8 cellular contexts compared by ENCODE assay signal in genomic region chr9:21160178-21160577, GRCh38. TPM values are rescaled to one million over a fixed set of nuclear protein-coding genes. Genes with fewer than 3 reads are reported as not detected.
DNase-seq lines count a peak whose midpoint lies in the region; ATAC-seq, FAIRE-seq and TF ChIP-seq lines count a peak whose summit lies in the region.

No MANE protein-coding gene starts in this region.

- TF ChIP-seq EP300 in stomach (IDR thresholded peaks at IDR 0.05), result no peak

- ATAC-seq in GM21515 (IDR thresholded peaks at IDR 0.05; ENCODE audit: unreplicated experiment), result peak; percentile 93
- ATAC-seq in heart right ventricle, result no peak

- TF ChIP-seq CTCF in GM10248 (IDR thresholded peaks at IDR 0.05; ENCODE audit: control extremely low read depth, extremely low read depth, low read depth, missing control alignments), result no peak
- no peak for TF ChIP-seq CTCF in KMS-11 (conservative IDR thresholded peaks at IDR 0.05; ENCODE audit: low read depth, low read length)
- TF ChIP-seq CTCF in endothelial cell of umbilical vein (IDR thresholded peaks at IDR 0.05; ENCODE audit: extremely low read depth in 1 of 2, insufficient read depth in 1 of 2, low read depth in 1 of 2, low read length in 2 of 2), result no peak
- no peak for TF ChIP-seq CTCF in heart right ventricle (IDR thresholded peaks at IDR 0.05)
- TF ChIP-seq CTCF in adrenal gland (IDR thresholded peaks at IDR 0.05), result no peak
- no peak for TF ChIP-seq CTCF in stomach (IDR thresholded peaks at IDR 0.05)

- H3K9ac ChIP-seq in KMS-11, result no peak overlapping the region
- no peak overlapping the region for H3K9ac ChIP-seq in endothelial cell of umbilical vein (replicated peaks; ENCODE audit: extremely low read depth, insufficient read depth, low read length)

- no peak for FAIRE-seq in endothelial cell of umbilical vein (lab: Jason Lieb, UNC)

- BruUV-seq in endothelial cell of umbilical vein (replicated peaks; lab: Mats Ljungman, UMichigan), result no TSS peak

- POLR2A ChIA-PET in GM10248 (lab: Yijun Ruan, JAX) (no interaction called here), endothelial cell of umbilical vein (lab: Charles Lee) (no interaction called here)

- H2AFZ ChIP-seq in KMS-11 (ENCODE audit: low read depth), result no peak overlapping the region
- H2AFZ ChIP-seq in endothelial cell of umbilical vein (ENCODE audit: low read depth, low read length), result no peak overlapping the region

- 0 out of 2 replicates have a peak overlapping the region, but pooled peaks have one; percentile 23 for H3K4me2 ChIP-seq in KMS-11
- peak overlapping the region; percentile 2 for H3K4me2 ChIP-seq in endothelial cell of umbilical vein (ENCODE audit: insufficient read depth, low read length)

- peak; percentile 24 for DNase-seq in GM10248 (ENCODE audit: extremely low spot score)
- peak; percentile 18 for DNase-seq in endothelial cell of umbilical vein (ENCODE audit: low read depth, low spot score)
- DNase-seq in heart right ventricle, result no peak
- no peak for DNase-seq in adrenal gland
- no peak for DNase-seq in NCI-H128 (lab: John Stamatoyannopoulos, UW; ENCODE audit: unreplicated experiment)
- DNase-seq in stomach, result no peak

- no peak overlapping the region for H3K4me3 ChIP-seq in KMS-11 (IDR thresholded peaks at IDR 0.05; ENCODE audit: insufficient read depth, low read depth, low read length)
- no peak overlapping the region for H3K4me3 ChIP-seq in endothelial cell of umbilical vein (replicated peaks in 1 of 3; ENCODE audit: insufficient read depth in 1 of 3, low read depth in 1 of 3, low read length in 3 of 3)
- no peak overlapping the region for H3K4me3 ChIP-seq in heart right ventricle
- H3K4me3 ChIP-seq in adrenal gland, result no peak overlapping the region
- H3K4me3 ChIP-seq in stomach, result no peak overlapping the region

- WGBS in heart right ventricle, 2 donors, result 26 to 32% methylated on average over 1 of the region's 1 CpG
- WGBS in adrenal gland, 4 donors, result 4 to 16% (median 8%) methylated on average over 1 of the region's 1 CpG
- WGBS in stomach, 5 donors, result 0 to 11% (median 5%) methylated on average over 1 of the region's 1 CpG

- no peak overlapping the region for H3K27ac ChIP-seq in KMS-11
- no peak overlapping the region for H3K27ac ChIP-seq in endothelial cell of umbilical vein (ENCODE audit: insufficient read depth, low read depth, low read length)
- no peak overlapping the region for H3K27ac ChIP-seq in heart right ventricle
- no peak overlapping the region for H3K27ac ChIP-seq in adrenal gland
- H3K27ac ChIP-seq in stomach, result no peak overlapping the region

- H4K20me1 ChIP-seq in KMS-11 (ENCODE audit: insufficient read depth) (no peaks in the 10 kb centered on the region), endothelial cell of umbilical vein (replicated peaks; ENCODE audit: control insufficient read depth, extremely low read depth, insufficient read depth, low read length) (no peaks in the 10 kb centered on the region)

- intact Hi-C loops in endothelial cell of umbilical vein (cut with micrococcal nuclease) (no loop called here), heart right ventricle (cut with DNase I) (loop anchor here in 1 of 10 donors (10.0 kb wide), 1 partner anchor 1495 kb away; no protein-coding TSS in a partner anchor), adrenal gland (cut with DNase I) (no loop called here), stomach (cut with DNase I; ENCODE audit: low total_unique reads) (no loop called here)

- H3K27me3 ChIP-seq in KMS-11 (ENCODE audit: insufficient read depth, low read depth) (no peaks in the 10 kb centered on the region), endothelial cell of umbilical vein (ENCODE audit: control insufficient read depth in 2 of 2, insufficient read depth in 2 of 2, low read length in 2 of 2) (peaks cover 0 to 4% of the 10 kb centered on the region in 2 experiments), heart right ventricle (no peaks in the 10 kb centered on the region), adrenal gland (no peaks in the 10 kb centered on the region), stomach (no peaks in the 10 kb centered on the region)

- H3K36me3 ChIP-seq in KMS-11 (ENCODE audit: insufficient read depth) (no peaks in the 10 kb centered on the region), endothelial cell of umbilical vein (ENCODE audit: control insufficient read depth in 2 of 2, extremely low read depth in 1 of 2, insufficient read depth in 2 of 2, low read length in 2 of 2) (no peaks in the 10 kb centered on the region), heart right ventricle (no peaks in the 10 kb centered on the region), adrenal gland (replicated peaks in 1 of 2) (no peaks in the 10 kb centered on the region), stomach (no peaks in the 10 kb centered on the region)

- no peaks in the 10 kb centered on the region for H3K79me2 ChIP-seq in KMS-11 (ENCODE audit: insufficient read depth, low read depth)
- no peaks in the 10 kb centered on the region for H3K79me2 ChIP-seq in endothelial cell of umbilical vein (ENCODE audit: control insufficient read depth, insufficient read depth, low read length)

- H3K9me3 ChIP-seq in endothelial cell of umbilical vein (replicated peaks; ENCODE audit: control insufficient read depth, insufficient read depth, low read length) (no peaks in the 10 kb centered on the region), heart right ventricle (peaks cover 0 to 5% (median 0%) of the 10 kb centered on the region in 11 donors), adrenal gland (replicated peaks in 1 of 3) (peaks cover 0 to 12% (median 0%) of the 10 kb centered on the region in 3 donors), stomach (no peaks in the 10 kb centered on the region)

- TF ChIP-seq POLR2A in endothelial cell of umbilical vein (IDR thresholded peaks at IDR 0.05; ENCODE audit: low read depth, low read length) (no peak), adrenal gland (IDR thresholded peaks at IDR 0.05) (no peak), stomach (IDR thresholded peaks at IDR 0.05) (no peak)

- H3K9me1 ChIP-seq in endothelial cell of umbilical vein (replicated peaks; ENCODE audit: control insufficient read depth, extremely low read depth, insufficient read depth, low read length), result no peaks in the 10 kb centered on the region

- CTCF ChIA-PET in GM10248 (lab: Yijun Ruan, JAX), result interaction anchor here (0.9 kb wide), 1 partner anchor 14 kb away, joined by 3 read pairs; no protein-coding TSS in a partner anchor
- CTCF ChIA-PET in endothelial cell of umbilical vein (lab: Charles Lee), result interaction anchor here (0.6 to 1.7 kb wide), 3 partner anchors 23 to 236 kb away, joined by 3 to 5 read pairs (median 3); no protein-coding TSS in a partner anchor

- dilution Hi-C loops in endothelial cell of umbilical vein (cut with MboI; ENCODE audit: extremely low pct_ligation_motif_present, low sequenced_read_pairs), result no loop called here

- H3K4me1 ChIP-seq in KMS-11 (ENCODE audit: low read depth, poor library complexity, severe bottlenecking) (peaks cover 10% of the 10 kb centered on the region), endothelial cell of umbilical vein (ENCODE audit: control insufficient read depth, extremely low read depth, insufficient read depth, low read length) (peaks cover 5% of the 10 kb centered on the region), heart right ventricle (peaks cover 0 to 15% (median 0%) of the 10 kb centered on the region in 9 donors), adrenal gland (replicated peaks in 1 of 2) (no peaks in the 10 kb centered on the region), stomach (no peaks in the 10 kb centered on the region)

RNA-seq across cellular contexts. Expression of gene IFNA21, which starts 6.3 kb away (rescaled TPM):
- total RNA-seq in endothelial cell of umbilical vein (not detected in 2 replicates), heart right ventricle (not detected), adrenal gland (not detected), stomach (not detected)
- polyA plus RNA-seq in endothelial cell of umbilical vein (not detected in 2 replicates), heart right ventricle (not detected), adrenal gland (not detected), stomach (not detected)
- polyA plus RNA-seq in endothelial cell of umbilical vein (2011; cell fraction: cytosol; rRNA removed), result not detected in 2 replicates
- polyA plus RNA-seq in endothelial cell of umbilical vein (2011; cell fraction: nucleus; rRNA removed), result not detected in 2 replicates
- polyA plus RNA-seq in endothelial cell of umbilical vein (2012), result not detected in 2 replicates
- polyA minus RNA-seq in endothelial cell of umbilical vein, result not detected in 2 replicates
- not detected for polyA minus RNA-seq in endothelial cell of umbilical vein (2011; cell fraction: cytosol; rRNA and poly(A)+ RNA removed)
- not detected in 2 replicates for polyA minus RNA-seq in endothelial cell of umbilical vein (2011; cell fraction: nucleus; rRNA and poly(A)+ RNA removed)

RNA-seq across cellular contexts. Expression of gene IFNW1, which starts 18.5 kb away (rescaled TPM):
- not detected in 2 replicates for total RNA-seq in endothelial cell of umbilical vein
- not detected in 2 replicates for polyA plus RNA-seq in endothelial cell of umbilical vein
- not detected in 2 replicates for polyA plus RNA-seq in endothelial cell of umbilical vein (2011; cell fraction: cytosol; rRNA removed)
- polyA plus RNA-seq in endothelial cell of umbilical vein (2011; cell fraction: nucleus; rRNA removed), result not detected in 2 replicates
- not detected in 2 replicates for polyA plus RNA-seq in endothelial cell of umbilical vein (2012)
- polyA minus RNA-seq in endothelial cell of umbilical vein, result not detected in 2 replicates
- polyA minus RNA-seq in endothelial cell of umbilical vein (2011; cell fraction: cytosol; rRNA and poly(A)+ RNA removed), result not detected
- polyA minus RNA-seq in endothelial cell of umbilical vein (2011; cell fraction: nucleus; rRNA and poly(A)+ RNA removed), result not detected in 2 replicates
- not detected for total RNA-seq in heart right ventricle
- not detected for polyA plus RNA-seq in heart right ventricle
- total RNA-seq in adrenal gland, result not detected
- not detected for polyA plus RNA-seq in adrenal gland
- total RNA-seq in stomach, result not detected
- not detected for polyA plus RNA-seq in stomach

RNA-seq across cellular contexts. Expression of gene IFNA4, which starts 27.2 kb away (rescaled TPM):
- total RNA-seq in endothelial cell of umbilical vein, result not detected in 2 replicates
- not detected in 2 replicates for polyA plus RNA-seq in endothelial cell of umbilical vein
- polyA plus RNA-seq in endothelial cell of umbilical vein (2011; cell fraction: cytosol; rRNA removed), result not detected in 2 replicates
- polyA plus RNA-seq in endothelial cell of umbilical vein (2011; cell fraction: nucleus; rRNA removed), result not detected in 2 replicates
- polyA plus RNA-seq in endothelial cell of umbilical vein (2012), result not detected in 2 replicates
- not detected in 2 replicates for polyA minus RNA-seq in endothelial cell of umbilical vein
- polyA minus RNA-seq in endothelial cell of umbilical vein (2011; cell fraction: cytosol; rRNA and poly(A)+ RNA removed), result not detected
- polyA minus RNA-seq in endothelial cell of umbilical vein (2011; cell fraction: nucleus; rRNA and poly(A)+ RNA removed), result not detected in 2 replicates
- total RNA-seq in heart right ventricle, result not detected
- polyA plus RNA-seq in heart right ventricle, result not detected
- total RNA-seq in adrenal gland, result not detected
- not detected for polyA plus RNA-seq in adrenal gland
- total RNA-seq in stomach, result not detected
- not detected for polyA plus RNA-seq in stomach

RNA-seq across cellular contexts. Expression of gene IFNA7, which starts 41.8 kb away (rescaled TPM):
- total RNA-seq in endothelial cell of umbilical vein, result not detected in 2 replicates
- not detected in 2 replicates for polyA plus RNA-seq in endothelial cell of umbilical vein
- not detected in 2 replicates for polyA plus RNA-seq in endothelial cell of umbilical vein (2011; cell fraction: cytosol; rRNA removed)
- not detected in 2 replicates for polyA plus RNA-seq in endothelial cell of umbilical vein (2011; cell fraction: nucleus; rRNA removed)
- polyA plus RNA-seq in endothelial cell of umbilical vein (2012), result not detected in 2 replicates
- not detected in 2 replicates for polyA minus RNA-seq in endothelial cell of umbilical vein
- not detected for polyA minus RNA-seq in endothelial cell of umbilical vein (2011; cell fraction: cytosol; rRNA and poly(A)+ RNA removed)
- polyA minus RNA-seq in endothelial cell of umbilical vein (2011; cell fraction: nucleus; rRNA and poly(A)+ RNA removed), result not detected in 2 replicates
- total RNA-seq in heart right ventricle, result not detected
- polyA plus RNA-seq in heart right ventricle, result not detected
- total RNA-seq in adrenal gland, result not detected
- not detected for polyA plus RNA-seq in adrenal gland
- total RNA-seq in stomach, result not detected
- polyA plus RNA-seq in stomach, result not detected

RNA-seq across cellular contexts. Expression of gene IFNA10, which starts 46.8 kb away (rescaled TPM):
- total RNA-seq in endothelial cell of umbilical vein (not detected in 2 replicates), heart right ventricle (not detected), adrenal gland (not detected), stomach (not detected)
- polyA plus RNA-seq in endothelial cell of umbilical vein (not detected in 2 replicates), heart right ventricle (not detected), adrenal gland (not detected), stomach (not detected)
- not detected in 2 replicates for polyA plus RNA-seq in endothelial cell of umbilical vein (2011; cell fraction: cytosol; rRNA removed)
- not detected in 2 replicates for polyA plus RNA-seq in endothelial cell of umbilical vein (2011; cell fraction: nucleus; rRNA removed)
- polyA plus RNA-seq in endothelial cell of umbilical vein (2012), result not detected in 2 replicates
- polyA minus RNA-seq in endothelial cell of umbilical vein, result not detected in 2 replicates
- polyA minus RNA-seq in endothelial cell of umbilical vein (2011; cell fraction: cytosol; rRNA and poly(A)+ RNA removed), result not detected
- polyA minus RNA-seq in endothelial cell of umbilical vein (2011; cell fraction: nucleus; rRNA and poly(A)+ RNA removed), result not detected in 2 replicates

Comparison
In these comparisons a context has a peak if more than half of its experiments do, and no peak if none do; other contexts are left out.
1. DNase-seq: peak in GM10248 (single experiment) and endothelial cell of umbilical vein (single experiment); none in heart right ventricle (0 of 2), adrenal gland (0 of 7), NCI-H128 (single experiment) and stomach (single experiment).